25 cellular contexts compared by ENCODE assay signal in the genomic region with DNA sequence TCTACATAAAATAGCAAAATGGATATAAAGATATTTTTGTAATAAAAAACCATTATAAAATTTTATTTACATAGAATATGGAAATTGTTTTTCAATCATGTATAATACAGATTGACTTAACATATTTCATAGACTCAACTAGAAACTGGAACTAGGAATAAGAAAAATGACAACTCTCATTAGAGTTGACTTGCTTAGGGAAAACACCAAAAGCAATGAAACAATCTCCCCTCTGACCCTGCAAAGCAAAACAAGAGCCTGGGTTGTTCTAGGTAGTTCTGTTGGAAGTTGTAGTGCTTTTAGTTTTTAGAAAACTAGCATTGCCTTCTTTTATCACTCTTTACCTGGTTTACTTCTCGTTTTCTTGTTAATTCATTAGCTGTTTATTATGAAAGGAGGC.
DNase-seq lines count a peak whose midpoint lies in the region; ATAC-seq and FAIRE-seq lines count a peak whose summit lies in the region.
"Had no signal": no experiment of that assay in that cellular context is flagged by ENCODE, and none has a peak within 500 bp of the region (broad histone marks: within the 10 kb centered on the region; RNA-seq: fewer than 3 reads in every experiment).

No MANE protein-coding gene starts in this region.

- ATAC-seq in GM19395 (IDR thresholded peaks at IDR 0.05; ENCODE audit: unreplicated experiment) (peak; percentile 47), HG02678 (IDR thresholded peaks at IDR 0.05; ENCODE audit: unreplicated experiment) (peak; percentile 45), HG03432 (IDR thresholded peaks at IDR 0.05; ENCODE audit: unreplicated experiment) (peak; percentile 62), HG03571 (IDR thresholded peaks at IDR 0.05; ENCODE audit: unreplicated experiment) (no peak), GM21367 (IDR thresholded peaks at IDR 0.05; ENCODE audit: unreplicated experiment) (no peak)
- ATAC-seq: SK-N-SH treated with all-trans-retinoic acid at 6 μM for 48 hours had no signal

- FAIRE-seq in colon (lab: Jason Lieb, UNC): peak; percentile 24
- FAIRE-seq: GM12891, HTR-8/SVneo had no signal

- no peak for DNase-seq in NCI-H187 (lab: John Stamatoyannopoulos, UW)
- DNase-seq in NCI-H748 (lab: John Stamatoyannopoulos, UW; ENCODE audit: unreplicated experiment): no peak
- DNase-seq: ACHN; CD4-positive, alpha-beta T cell; COR-L47; DMS79 treated with DMSO at 0.1 percent for 48 hours; GOT3; HCEC 1CT; KG1; NCI-H1105; NCI-H146; NCI-H2029 treated with DMSO at 0.1 percent for 48 hours; NCI-H345; NCI-H524; NCI-H82; Peyer's patch had no signal

Comparison
In these comparisons a context has a peak if more than half of its experiments do, and no peak if none do; other contexts are left out.
1. ATAC-seq: peak in GM19395 (single experiment), HG02678 (single experiment) and HG03432 (single experiment); none in HG03571 (single experiment) and GM21367 (single experiment).